In genomic region chr11:73325036-73325981, GRCh38 we compare ENCODE assay signal across 10 cellular contexts. TPM values are rescaled to one million over a fixed set of nuclear protein-coding genes. Genes with fewer than 3 reads are reported as not detected.
DNase-seq lines count a peak whose midpoint lies in the region; ATAC-seq and TF ChIP-seq lines count a peak whose summit lies in the region.
"Had no signal": no experiment of that assay in that cellular context is flagged by ENCODE, and none has a peak within 500 bp of the region (broad histone marks: within the 10 kb centered on the region; RNA-seq: fewer than 3 reads in every experiment).

No MANE protein-coding gene starts in this region.

- ATAC-seq in GM19468 (IDR thresholded peaks at IDR 0.05; ENCODE audit: extremely low read depth, unreplicated experiment), result peak; percentile 51
- ATAC-seq in HG03565 (IDR thresholded peaks at IDR 0.05; ENCODE audit: unreplicated experiment), result peak; percentile 46
- ATAC-seq in heart right ventricle, result peak in 5 of 8 donors; percentile 10 to 30 (median 16)

- no peak overlapping the region for H3K4me3 ChIP-seq in heart right ventricle
- no peak overlapping the region for H3K4me3 ChIP-seq in tibial nerve

- TF ChIP-seq POLR2A in tibial nerve (IDR thresholded peaks at IDR 0.05), result no peak

- H3K27ac Mint-ChIP-seq in activated naive CD8-positive, alpha-beta T cell treated with anti-CD3 and anti-CD28 coated beads for 36 hours, result no peak overlapping the region
- H3K27ac Mint-ChIP-seq: natural killer cell treated with Interleukin-12 subunit alpha and Interleukin-12 subunit beta and Interleukin-15 and Interleukin-18, amount 100 ng/mL, for 72 hours had no signal

- peaks cover 56 to 100% (median 94%) of the 10 kb centered on the region in 9 donors for H3K4me1 ChIP-seq in heart right ventricle
- peaks cover 7 to 98% (median 76%) of the 10 kb centered on the region in 4 donors for H3K4me1 ChIP-seq in tibial nerve

- no peaks in the 10 kb centered on the region for H3K9me3 Mint-ChIP-seq in activated naive CD8-positive, alpha-beta T cell treated with anti-CD3 and anti-CD28 coated beads for 36 hours
- H3K9me3 Mint-ChIP-seq: natural killer cell treated with Interleukin-12 subunit alpha and Interleukin-12 subunit beta and Interleukin-15 and Interleukin-18, amount 100 ng/mL, for 72 hours had no signal

- H3K27ac ChIP-seq in heart right ventricle (peak overlapping the region; percentile 24 to 100 (median 90)), tibial nerve (peak overlapping the region; percentile 78 to 99 (median 96))
- H3K27ac ChIP-seq: C4-2B had no signal

- no peak for TF ChIP-seq CTCF in heart right ventricle (IDR thresholded peaks at IDR 0.05)
- TF ChIP-seq CTCF in tibial nerve (IDR thresholded peaks at IDR 0.05), result no peak

- no peak overlapping the region for H3K4me3 Mint-ChIP-seq in activated naive CD8-positive, alpha-beta T cell treated with anti-CD3 and anti-CD28 coated beads for 36 hours
- H3K4me3 Mint-ChIP-seq: natural killer cell treated with Interleukin-12 subunit alpha and Interleukin-12 subunit beta and Interleukin-15 and Interleukin-18, amount 100 ng/mL, for 72 hours had no signal

- no peaks in the 10 kb centered on the region for H3K27me3 Mint-ChIP-seq in activated naive CD8-positive, alpha-beta T cell treated with anti-CD3 and anti-CD28 coated beads for 36 hours
- H3K27me3 Mint-ChIP-seq: natural killer cell treated with Interleukin-12 subunit alpha and Interleukin-12 subunit beta and Interleukin-15 and Interleukin-18, amount 100 ng/mL, for 72 hours had no signal

- CTCF ChIA-PET in HEK293T (lab: Yijun Ruan, JAX), result no interaction called here

- POLR2A ChIA-PET in HEK293T (lab: Yijun Ruan, JAX), result no interaction called here

- peaks cover 0 to 13% (median 0%) of the 10 kb centered on the region in 9 donors for H3K36me3 ChIP-seq in heart right ventricle
- no peaks in the 10 kb centered on the region for H3K36me3 ChIP-seq in tibial nerve

- peak in 1 of 2 donors; percentile 7 for TF ChIP-seq EP300 in tibial nerve (IDR thresholded peaks at IDR 0.05)

- H3K36me3 Mint-ChIP-seq in activated naive CD8-positive, alpha-beta T cell treated with anti-CD3 and anti-CD28 coated beads for 36 hours, result no peaks in the 10 kb centered on the region
- H3K36me3 Mint-ChIP-seq: natural killer cell treated with Interleukin-12 subunit alpha and Interleukin-12 subunit beta and Interleukin-15 and Interleukin-18, amount 100 ng/mL, for 72 hours had no signal

- intact Hi-C loops in heart right ventricle (cut with DNase I), result no loop called here

- peak; percentile 65 for DNase-seq in AG08395 (ENCODE audit: low spot score)
- peak in 1 of 2 donors; percentile 56 for DNase-seq in heart right ventricle
- no peak for DNase-seq in tibial nerve (ENCODE audit: low spot score in 2 of 2)
- DNase-seq in HEK293T (ENCODE audit: extremely low spot score), result no peak
- no peak for DNase-seq in activated naive CD8-positive, alpha-beta T cell treated with anti-CD3 and anti-CD28 coated beads for 36 hours
- no peak for DNase-seq in OCI-M2 (lab: John Stamatoyannopoulos, UW; ENCODE audit: unreplicated experiment)

- H3K9me3 ChIP-seq in heart right ventricle (no peaks in the 10 kb centered on the region), tibial nerve (no peaks in the 10 kb centered on the region)

- peaks cover 8% of the 10 kb centered on the region for H3K4me1 Mint-ChIP-seq in activated naive CD8-positive, alpha-beta T cell treated with anti-CD3 and anti-CD28 coated beads for 36 hours

- H3K27me3 ChIP-seq in heart right ventricle (no peaks in the 10 kb centered on the region), tibial nerve (no peaks in the 10 kb centered on the region)

- WGBS in heart right ventricle, 2 donors, result 66 to 67% methylated on average over 13 of the region's 13 CpGs
- WGBS in tibial nerve, 2 donors, result 37 to 40% methylated on average over 13 of the region's 13 CpGs

TF ChIP-seq in HEK293T, 16 proteins besides CTCF, POLR2A, EP300 and RAD21:
- TF ChIP-seq ZNF384 (IDR thresholded peaks at IDR 0.05) (no peak), LEF1 (IDR thresholded peaks at IDR 0.05; ENCODE audit: borderline replicate concordance) (no peak), FOXA1 (IDR thresholded peaks at IDR 0.05) (no peak), ELF4 (IDR thresholded peaks at IDR 0.05) (no peak), L3MBTL2 (conservative IDR thresholded peaks at IDR 0.05) (no peak), SP1 (IDR thresholded peaks at IDR 0.05) (no peak), TARDBP (IDR thresholded peaks at IDR 0.05) (no peak), PKNOX1 (IDR thresholded peaks at IDR 0.05) (no peak), BHLHE40 (IDR thresholded peaks at IDR 0.05; ENCODE audit: borderline replicate concordance) (no peak), CTBP1 (IDR thresholded peaks at IDR 0.05; ENCODE audit: borderline replicate concordance) (no peak), FOXK2 (IDR thresholded peaks at IDR 0.05) (no peak), ARNT (IDR thresholded peaks at IDR 0.05) (no peak), FOXM1 (IDR thresholded peaks at IDR 0.05; ENCODE audit: borderline replicate concordance) (no peak), SUZ12 (IDR thresholded peaks at IDR 0.05) (no peak), NFRKB (IDR thresholded peaks at IDR 0.05) (no peak), HDGF (IDR thresholded peaks at IDR 0.05; ENCODE audit: borderline replicate concordance) (no peak)

RNA-seq across cellular contexts. Expression of gene ARHGEF17, which starts 17.2 kb away (rescaled TPM):
- total RNA-seq in heart right ventricle, result 10 to 100 TPM; 39.2 to 67.4 (median 52.2) TPM
- polyA plus RNA-seq in heart right ventricle, result 10 to 100 TPM; 38.6 to 44.3 TPM
- total RNA-seq in tibial nerve, result 100 to 1,000 TPM; 102 to 135 (median 112) TPM
- under 1 TPM in 1 of 2 experiments, not detected in 1; 0.08 TPM for total RNA-seq in activated naive CD8-positive, alpha-beta T cell treated with anti-CD3 and anti-CD28 coated beads for 36 hours

RNA-seq across cellular contexts. Expression of gene RELT, which starts 50.9 kb away (rescaled TPM):
- 1 to 10 TPM; 1.0 to 9.2 (median 2.7) TPM for total RNA-seq in heart right ventricle
- polyA plus RNA-seq in heart right ventricle, result 1 to 10 TPM; 2.0 to 5.6 TPM
- 1 to 10 TPM; 2.4 to 6.0 (median 2.5) TPM for total RNA-seq in tibial nerve
- 10 to 100 TPM; 23.2 to 24.2 TPM for total RNA-seq in activated naive CD8-positive, alpha-beta T cell treated with anti-CD3 and anti-CD28 coated beads for 36 hours

RNA-seq across cellular contexts. Expression of gene P2RY6, which starts 53.2 kb away (rescaled TPM):
- total RNA-seq in heart right ventricle (10 to 100 TPM in 1 of 10 donors, 1 to 10 TPM in 7, under 1 TPM in 2; 0.83 to 13.0 (median 1.8) TPM), tibial nerve (1 to 10 TPM in 1 of 4 donors, under 1 TPM in 2, not detected in 1; 0.63 to 3.3 (median 0.90) TPM)
- 1 to 10 TPM; 1.2 to 2.4 TPM for polyA plus RNA-seq in heart right ventricle
- total RNA-seq in activated naive CD8-positive, alpha-beta T cell treated with anti-CD3 and anti-CD28 coated beads for 36 hours, result not detected
- total RNA-seq: natural killer cell treated with Interleukin-12 subunit alpha and Interleukin-12 subunit beta and Interleukin-15 and Interleukin-18, amount 100 ng/mL, for 72 hours had no signal

Comparison
In these comparisons a context has a peak if more than half of its experiments do, and no peak if none do; other contexts are left out.
1. RNA of gene ARHGEF17, which starts 17.2 kb away (total RNA-seq): 102 to 135 TPM in tibial nerve and 39.2 to 67.4 TPM in heart right ventricle; 0.08 TPM in activated naive CD8-positive, alpha-beta T cell treated with anti-CD3 and anti-CD28 coated beads for 36 hours; every median in the first group is over 10 times any median in the second.
2. Peak in every context shown above with its lines, with median percentiles within 50 percentile points of each other: ATAC-seq.